ENCODE assay signal across 1 cellular context in the genomic region with DNA sequence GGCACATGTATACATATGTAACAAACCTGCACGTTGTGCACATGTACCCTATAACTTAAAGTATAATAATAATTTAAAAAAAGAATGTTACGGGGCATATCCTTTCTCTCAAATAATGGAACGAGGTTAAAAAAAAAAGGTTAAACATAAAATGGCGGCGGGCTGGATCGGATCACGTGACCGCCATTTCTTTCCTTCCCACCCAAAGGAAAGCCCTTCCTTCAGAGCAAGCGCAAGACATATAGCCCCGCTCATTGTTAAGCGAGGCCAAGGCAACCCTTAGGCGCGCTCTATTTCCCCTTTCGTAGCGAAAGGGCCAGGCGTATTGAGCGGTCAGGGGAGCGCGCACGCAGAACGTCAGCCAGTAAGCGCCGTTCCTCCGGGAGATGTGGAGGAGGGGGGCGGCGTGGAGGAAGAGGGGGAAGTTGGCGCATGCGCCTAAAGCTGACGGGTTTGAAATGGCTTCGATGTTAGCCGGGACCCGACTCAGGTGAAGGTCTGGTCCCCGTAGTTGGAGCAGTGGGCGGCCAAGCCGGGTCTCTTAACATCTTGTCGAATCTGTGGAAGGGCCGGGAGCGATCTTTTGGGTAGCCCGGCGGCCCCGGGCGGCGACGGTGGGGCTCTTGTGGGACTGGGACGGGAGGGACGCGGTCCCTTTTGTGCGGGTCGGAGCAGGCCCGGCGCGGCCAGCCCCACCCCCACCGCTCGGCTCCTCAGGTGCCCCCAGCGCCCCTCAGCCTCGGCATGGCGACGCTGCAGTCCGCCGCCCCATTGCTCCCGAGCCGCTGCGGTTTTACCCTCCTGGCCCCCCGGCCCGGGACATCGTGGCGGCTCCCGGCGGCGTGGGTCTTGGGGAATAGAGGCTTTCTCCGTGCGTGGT.
TF ChIP-seq lines count a peak whose summit lies in the region.

Gene CCAR1, plus strand, starts transcription at position 447 of the 880 bp plus-strand sequence. CDS start 1,266 bp downstream, outside the sequence.

TF ChIP-seq in GM12878, 131 proteins besides CTCF, POLR2A, EP300 and RAD21 (continued from another document and continues in another):
- TF ChIP-seq ZNF384 (IDR thresholded peaks at IDR 0.05; ENCODE audit: borderline replicate concordance, low read depth, low read length) (peak; percentile 77), RAD51 (IDR thresholded peaks at IDR 0.05) (peak; percentile 99), ESRRA (IDR thresholded peaks at IDR 0.05; ENCODE audit: low read length) (no peak), ZBTB40 (IDR thresholded peaks at IDR 0.05; ENCODE audit: borderline replicate concordance) (no peak), E4F1 (IDR thresholded peaks at IDR 0.05; ENCODE audit: borderline replicate concordance, partially characterized antibody) (no peak), ZBED1 (IDR thresholded peaks at IDR 0.05; ENCODE audit: borderline replicate concordance) (0 out of 2 replicates have a peak, but pooled peaks have one; percentile 40), HDAC2 (IDR thresholded peaks at IDR 0.05) (no peak), MTA2 (IDR thresholded peaks at IDR 0.05; ENCODE audit: low read depth) (no peak), RELA (IDR thresholded peaks at IDR 0.05; ENCODE audit: borderline replicate concordance, partially characterized antibody) (no peak), NFIC (IDR thresholded peaks at IDR 0.05; ENCODE audit: low read depth, low read length) (no peak), JUNB (IDR thresholded peaks at IDR 0.05) (no peak), GABPA (IDR thresholded peaks at IDR 0.05; ENCODE audit: low read depth) (no peak), EGR1 (IDR thresholded peaks at IDR 0.05; ENCODE audit: borderline replicate concordance in 1 of 2, low read depth in 2 of 2, low read length in 2 of 2) (peak; percentile 23 to 72; a peak in 1 of 3 replicates), CHD1 (IDR thresholded peaks at IDR 0.05; ENCODE audit: low read depth, low read length) (no peak), IKZF1 (conservative IDR thresholded peaks at IDR 0.05) (peak; percentile 74), NR2C1 (IDR thresholded peaks at IDR 0.05) (no peak), BCLAF1 (IDR thresholded peaks at IDR 0.05) (no peak), RBBP5 (conservative IDR thresholded peaks at IDR 0.05) (no peak), YBX1 (IDR thresholded peaks at IDR 0.05) (no peak), PRDM15 (CRISPR knock-in tag; IDR thresholded peaks at IDR 0.05) (peak; percentile 89), KAT2A (conservative IDR thresholded peaks at IDR 0.05; ENCODE audit: control insufficient read depth, low read depth, low read length) (no peak), SPI1 (IDR thresholded peaks at IDR 0.05; ENCODE audit: borderline replicate concordance, insufficient read depth, low read depth, low read length) (no peak; the same call in 1 of the 2 replicates), IKZF2 (IDR thresholded peaks at IDR 0.05) (no peak; a peak in 2 of 4 replicates), RFX5 (IDR thresholded peaks at IDR 0.05; ENCODE audit: low read depth, low read length) (no peak), MEF2B (IDR thresholded peaks at IDR 0.05; ENCODE audit: partially characterized antibody, poor library complexity, severe bottlenecking) (no peak), CREM (IDR thresholded peaks at IDR 0.05; ENCODE audit: low read depth) (peak; percentile 88)
- TF ChIP-seq, protein P1, sequence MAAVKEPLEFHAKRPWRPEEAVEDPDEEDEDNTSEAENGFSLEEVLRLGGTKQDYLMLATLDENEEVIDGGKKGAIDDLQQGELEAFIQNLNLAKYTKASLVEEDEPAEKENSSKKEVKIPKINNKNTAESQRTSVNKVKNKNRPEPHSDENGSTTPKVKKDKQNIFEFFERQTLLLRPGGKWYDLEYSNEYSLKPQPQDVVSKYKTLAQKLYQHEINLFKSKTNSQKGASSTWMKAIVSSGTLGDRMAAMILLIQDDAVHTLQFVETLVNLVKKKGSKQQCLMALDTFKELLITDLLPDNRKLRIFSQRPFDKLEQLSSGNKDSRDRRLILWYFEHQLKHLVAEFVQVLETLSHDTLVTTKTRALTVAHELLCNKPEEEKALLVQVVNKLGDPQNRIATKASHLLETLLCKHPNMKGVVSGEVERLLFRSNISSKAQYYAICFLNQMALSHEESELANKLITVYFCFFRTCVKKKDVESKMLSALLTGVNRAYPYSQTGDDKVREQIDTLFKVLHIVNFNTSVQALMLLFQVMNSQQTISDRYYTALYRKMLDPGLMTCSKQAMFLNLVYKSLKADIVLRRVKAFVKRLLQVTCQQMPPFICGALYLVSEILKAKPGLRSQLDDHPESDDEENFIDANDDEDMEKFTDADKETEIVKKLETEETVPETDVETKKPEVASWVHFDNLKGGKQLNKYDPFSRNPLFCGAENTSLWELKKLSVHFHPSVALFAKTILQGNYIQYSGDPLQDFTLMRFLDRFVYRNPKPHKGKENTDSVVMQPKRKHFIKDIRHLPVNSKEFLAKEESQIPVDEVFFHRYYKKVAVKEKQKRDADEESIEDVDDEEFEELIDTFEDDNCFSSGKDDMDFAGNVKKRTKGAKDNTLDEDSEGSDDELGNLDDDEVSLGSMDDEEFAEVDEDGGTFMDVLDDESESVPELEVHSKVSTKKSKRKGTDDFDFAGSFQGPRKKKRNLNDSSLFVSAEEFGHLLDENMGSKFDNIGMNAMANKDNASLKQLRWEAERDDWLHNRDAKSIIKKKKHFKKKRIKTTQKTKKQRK (IDR thresholded peaks at IDR 0.05; ENCODE audit: low read depth, low read length): no peak
- TF ChIP-seq, protein P2, sequence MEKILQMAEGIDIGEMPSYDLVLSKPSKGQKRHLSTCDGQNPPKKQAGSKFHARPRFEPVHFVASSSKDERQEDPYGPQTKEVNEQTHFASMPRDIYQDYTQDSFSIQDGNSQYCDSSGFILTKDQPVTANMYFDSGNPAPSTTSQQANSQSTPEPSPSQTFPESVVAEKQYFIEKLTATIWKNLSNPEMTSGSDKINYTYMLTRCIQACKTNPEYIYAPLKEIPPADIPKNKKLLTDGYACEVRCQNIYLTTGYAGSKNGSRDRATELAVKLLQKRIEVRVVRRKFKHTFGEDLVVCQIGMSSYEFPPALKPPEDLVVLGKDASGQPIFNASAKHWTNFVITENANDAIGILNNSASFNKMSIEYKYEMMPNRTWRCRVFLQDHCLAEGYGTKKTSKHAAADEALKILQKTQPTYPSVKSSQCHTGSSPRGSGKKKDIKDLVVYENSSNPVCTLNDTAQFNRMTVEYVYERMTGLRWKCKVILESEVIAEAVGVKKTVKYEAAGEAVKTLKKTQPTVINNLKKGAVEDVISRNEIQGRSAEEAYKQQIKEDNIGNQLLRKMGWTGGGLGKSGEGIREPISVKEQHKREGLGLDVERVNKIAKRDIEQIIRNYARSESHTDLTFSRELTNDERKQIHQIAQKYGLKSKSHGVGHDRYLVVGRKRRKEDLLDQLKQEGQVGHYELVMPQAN (conservative IDR thresholded peaks at IDR 0.05): peak; percentile 68
- TF ChIP-seq, protein P3, sequence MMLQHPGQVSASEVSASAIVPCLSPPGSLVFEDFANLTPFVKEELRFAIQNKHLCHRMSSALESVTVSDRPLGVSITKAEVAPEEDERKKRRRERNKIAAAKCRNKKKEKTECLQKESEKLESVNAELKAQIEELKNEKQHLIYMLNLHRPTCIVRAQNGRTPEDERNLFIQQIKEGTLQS (IDR thresholded peaks at IDR 0.05; ENCODE audit: borderline replicate concordance, extremely low read depth, low read depth, low read length): peak; percentile 20; the same call in 1 of the 2 replicates
- TF ChIP-seq, protein P4, sequence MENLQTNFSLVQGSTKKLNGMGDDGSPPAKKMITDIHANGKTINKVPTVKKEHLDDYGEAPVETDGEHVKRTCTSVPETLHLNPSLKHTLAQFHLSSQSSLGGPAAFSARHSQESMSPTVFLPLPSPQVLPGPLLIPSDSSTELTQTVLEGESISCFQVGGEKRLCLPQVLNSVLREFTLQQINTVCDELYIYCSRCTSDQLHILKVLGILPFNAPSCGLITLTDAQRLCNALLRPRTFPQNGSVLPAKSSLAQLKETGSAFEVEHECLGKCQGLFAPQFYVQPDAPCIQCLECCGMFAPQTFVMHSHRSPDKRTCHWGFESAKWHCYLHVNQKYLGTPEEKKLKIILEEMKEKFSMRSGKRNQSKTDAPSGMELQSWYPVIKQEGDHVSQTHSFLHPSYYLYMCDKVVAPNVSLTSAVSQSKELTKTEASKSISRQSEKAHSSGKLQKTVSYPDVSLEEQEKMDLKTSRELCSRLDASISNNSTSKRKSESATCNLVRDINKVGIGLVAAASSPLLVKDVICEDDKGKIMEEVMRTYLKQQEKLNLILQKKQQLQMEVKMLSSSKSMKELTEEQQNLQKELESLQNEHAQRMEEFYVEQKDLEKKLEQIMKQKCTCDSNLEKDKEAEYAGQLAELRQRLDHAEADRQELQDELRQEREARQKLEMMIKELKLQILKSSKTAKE (IDR thresholded peaks at IDR 0.05; ENCODE audit: low read depth, poor library complexity, severe bottlenecking): no peak
